23 cellular contexts compared by ENCODE assay signal in the genomic region with DNA sequence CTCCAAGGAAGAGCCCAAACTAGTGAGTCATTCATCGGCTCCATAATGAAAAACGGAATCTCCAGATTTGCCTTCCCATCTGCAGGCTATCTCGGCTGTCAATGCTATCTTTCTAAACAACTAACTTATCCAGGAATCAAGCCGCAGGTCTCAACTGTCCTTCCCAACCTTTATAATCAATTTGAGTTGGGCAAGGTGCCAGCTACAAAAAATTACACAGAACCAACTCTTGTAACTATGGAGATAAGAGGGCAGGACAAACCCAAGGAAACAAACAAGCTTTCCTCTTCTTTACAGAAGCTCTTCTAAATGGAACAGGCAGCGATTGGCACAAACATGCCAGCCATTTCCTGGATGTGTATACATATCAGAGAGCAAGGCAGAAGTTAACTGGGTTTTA.
A peak's percentile ranks its signal among the peaks of the same experiment; 100 is the strongest.
DNase-seq lines count a peak whose midpoint lies in the region; TF ChIP-seq lines count a peak whose summit lies in the region.
"Had no signal": no experiment of that assay in that cellular context is flagged by ENCODE, and none has a peak within 500 bp of the region (broad histone marks: within the 10 kb centered on the region; RNA-seq: fewer than 3 reads in every experiment).

No MANE protein-coding gene starts in this region.

- CTCF ChIA-PET in activated naive CD4-positive, alpha-beta T cell treated with anti-CD3 and anti-CD28 coated beads, Interleukin-2, amount 10 ng/mL, durations not matched to agents 7 days and 5 days (lab: Charles Lee): interaction anchor here (0.6 to 1.5 kb wide), 2 partner anchors 23 to 134 kb away, joined by 3 read pairs; no protein-coding TSS in a partner anchor

- 20 to 36% methylated on average over 1 to 5 of the region's 5 CpGs for WGBS in transverse colon (ENCODE audit: low coverage in 1 of 2), 2 donors

- intact Hi-C loops in transverse colon (cut with DNase I; ENCODE audit: low total_unique reads): loop anchor here (5.0 kb wide), 1 partner anchor 865 kb away; no protein-coding TSS in a partner anchor

- H3K9me3 ChIP-seq in transverse colon: no peaks in the 10 kb centered on the region
- H3K9me3 ChIP-seq: adrenal gland had no signal

- no peaks in the 10 kb centered on the region for H3K36me3 Mint-ChIP-seq in activated naive CD4-positive, alpha-beta T cell treated with anti-CD3 and anti-CD28 coated beads, Interleukin-2, amount 10 ng/mL, durations not matched to agents 7 days and 5 days
- H3K36me3 Mint-ChIP-seq: IgD-negative memory B cell had no signal

- DNase-seq in NCI-H2029 (lab: John Stamatoyannopoulos, UW) (peak; percentile 49), NCI-H2029 treated with DMSO at 0.1 percent for 48 hours (lab: John Stamatoyannopoulos, UW) (no peak), NCI-H2227 (lab: John Stamatoyannopoulos, UW; ENCODE audit: unreplicated experiment) (peak; percentile 76), transverse colon (peak; percentile 12), NCI-H526 treated with DMSO at 0.1 percent for 48 hours (lab: John Stamatoyannopoulos, UW) (no peak), brain microvascular endothelial cell (no peak)
- no peak for DNase-seq in activated naive CD4-positive, alpha-beta T cell treated with anti-CD3 and anti-CD28 coated beads, Interleukin-2, amount 10 ng/mL, durations not matched to agents 7 days and 5 days
- DNase-seq: activated CD4-positive, alpha-beta T cell treated with anti-CD3 and anti-CD28 coated beads, Interleukin-2, amount 10 ng/mL, durations not matched to agents 7 days and 5 days; activated CD8-positive, alpha-beta memory T cell treated with anti-CD3 and anti-CD28 coated beads, Interleukin-2, amount 50 U/mL, for 4 hours; activated effector memory CD4-positive, alpha-beta T cell treated with anti-CD3 and anti-CD28 coated beads, Interleukin-2, amount 50 U/mL, for 16 hours; dorsolateral prefrontal cortex; foreskin melanocyte; kidney glomerular epithelial cell; MM.1S; NCI-H2171 treated with DMSO at 0.1 percent for 48 hours; stimulated activated CD4-positive, alpha-beta T cell treated with anti-CD3 and anti-CD28 coated beads, Interleukin-4, amount 100 ng/mL, for 24 hours; SW 1271 had no signal

- no peaks in the 10 kb centered on the region for H3K27me3 ChIP-seq in transverse colon
- no peaks in the 10 kb centered on the region for H3K27me3 ChIP-seq in brain microvascular endothelial cell (replicated peaks)

- H3K27me3 Mint-ChIP-seq in activated naive CD4-positive, alpha-beta T cell treated with anti-CD3 and anti-CD28 coated beads, Interleukin-2, amount 10 ng/mL, durations not matched to agents 7 days and 5 days: no peaks in the 10 kb centered on the region
- H3K27me3 Mint-ChIP-seq: activated CD4-positive, alpha-beta T cell treated with anti-CD3 and anti-CD28 coated beads, Interleukin-2, amount 10 ng/mL, durations not matched to agents 7 days and 5 days had no signal

- H3K27ac ChIP-seq in VCaP (peak overlapping the region; percentile 83), transverse colon (no peak overlapping the region), brain microvascular endothelial cell (no peak overlapping the region)
- H3K27ac ChIP-seq: adrenal gland, dorsolateral prefrontal cortex, epithelial cell of prostate, HL-60 had no signal

- TF ChIP-seq POLR2A in transverse colon (IDR thresholded peaks at IDR 0.05): no peak

- H3K4me1 Mint-ChIP-seq in activated naive CD4-positive, alpha-beta T cell treated with anti-CD3 and anti-CD28 coated beads, Interleukin-2, amount 10 ng/mL, durations not matched to agents 7 days and 5 days: peaks cover 7% of the 10 kb centered on the region
- H3K4me1 Mint-ChIP-seq: IgD-negative memory B cell, neural crest cell had no signal

- no peaks in the 10 kb centered on the region for H3K9me3 Mint-ChIP-seq in activated naive CD4-positive, alpha-beta T cell treated with anti-CD3 and anti-CD28 coated beads, Interleukin-2, amount 10 ng/mL, durations not matched to agents 7 days and 5 days

- H3K4me1 ChIP-seq in transverse colon: peaks cover 0 to 12% (median 2%) of the 10 kb centered on the region in 4 donors
- H3K4me1 ChIP-seq: adrenal gland had no signal

- in situ Hi-C loops in transverse colon (cut with MboI; ENCODE audit: low pct_ligation_motif_present in 1 of 4, low pct_unique_long_range_greater_than_20kb in 1 of 4, low sequenced_read_pairs in 3 of 4) (no loop called here), brain microvascular endothelial cell (cut with HindIII; ENCODE audit: low pct_ligation_motif_present, low sequenced_read_pairs) (no loop called here)

- no peak for TF ChIP-seq EP300 in transverse colon (IDR thresholded peaks at IDR 0.05; ENCODE audit: low read depth)

- no peak overlapping the region for H3K27ac Mint-ChIP-seq in activated naive CD4-positive, alpha-beta T cell treated with anti-CD3 and anti-CD28 coated beads, Interleukin-2, amount 10 ng/mL, durations not matched to agents 7 days and 5 days
- H3K27ac Mint-ChIP-seq: activated CD4-positive, alpha-beta T cell treated with anti-CD3 and anti-CD28 coated beads, Interleukin-2, amount 10 ng/mL, durations not matched to agents 7 days and 5 days; IgD-negative memory B cell had no signal

- TF ChIP-seq CTCF in VCaP (conservative IDR thresholded peaks at IDR 0.05): no peak
- TF ChIP-seq CTCF in transverse colon (IDR thresholded peaks at IDR 0.05): no peak
- no peak for TF ChIP-seq CTCF in brain microvascular endothelial cell (IDR thresholded peaks at IDR 0.05; ENCODE audit: low read depth, low read length, missing control alignments)

- no peak overlapping the region for H3K4me3 ChIP-seq in transverse colon
- no peak overlapping the region for H3K4me3 ChIP-seq in brain microvascular endothelial cell (ENCODE audit: low read depth, low read length)
- H3K4me3 ChIP-seq: adrenal gland, dorsolateral prefrontal cortex had no signal

- no peak overlapping the region for H3K4me3 Mint-ChIP-seq in activated naive CD4-positive, alpha-beta T cell treated with anti-CD3 and anti-CD28 coated beads, Interleukin-2, amount 10 ng/mL, durations not matched to agents 7 days and 5 days
- H3K4me3 Mint-ChIP-seq: activated CD4-positive, alpha-beta T cell treated with anti-CD3 and anti-CD28 coated beads, Interleukin-2, amount 10 ng/mL, durations not matched to agents 7 days and 5 days; IgD-negative memory B cell; neural crest cell had no signal

- H3K36me3 ChIP-seq in transverse colon: no peaks in the 10 kb centered on the region
- no peaks in the 10 kb centered on the region for H3K36me3 ChIP-seq in brain microvascular endothelial cell (replicated peaks)
- H3K36me3 ChIP-seq: adrenal gland had no signal

Comparison
In these comparisons a context has a peak if more than half of its experiments do, and no peak if none do; other contexts are left out.
1. DNase-seq: peak in NCI-H2029 (single experiment), NCI-H2227 (single experiment) and transverse colon (single experiment); none in NCI-H2029 treated with DMSO at 0.1 percent for 48 hours (single experiment), NCI-H526 treated with DMSO at 0.1 percent for 48 hours (single experiment), brain microvascular endothelial cell (single experiment) and activated naive CD4-positive, alpha-beta T cell treated with anti-CD3 and anti-CD28 coated beads, Interleukin-2, amount 10 ng/mL, durations not matched to agents 7 days and 5 days (single experiment).